9 cellular contexts compared by ENCODE assay signal in the genomic region with DNA sequence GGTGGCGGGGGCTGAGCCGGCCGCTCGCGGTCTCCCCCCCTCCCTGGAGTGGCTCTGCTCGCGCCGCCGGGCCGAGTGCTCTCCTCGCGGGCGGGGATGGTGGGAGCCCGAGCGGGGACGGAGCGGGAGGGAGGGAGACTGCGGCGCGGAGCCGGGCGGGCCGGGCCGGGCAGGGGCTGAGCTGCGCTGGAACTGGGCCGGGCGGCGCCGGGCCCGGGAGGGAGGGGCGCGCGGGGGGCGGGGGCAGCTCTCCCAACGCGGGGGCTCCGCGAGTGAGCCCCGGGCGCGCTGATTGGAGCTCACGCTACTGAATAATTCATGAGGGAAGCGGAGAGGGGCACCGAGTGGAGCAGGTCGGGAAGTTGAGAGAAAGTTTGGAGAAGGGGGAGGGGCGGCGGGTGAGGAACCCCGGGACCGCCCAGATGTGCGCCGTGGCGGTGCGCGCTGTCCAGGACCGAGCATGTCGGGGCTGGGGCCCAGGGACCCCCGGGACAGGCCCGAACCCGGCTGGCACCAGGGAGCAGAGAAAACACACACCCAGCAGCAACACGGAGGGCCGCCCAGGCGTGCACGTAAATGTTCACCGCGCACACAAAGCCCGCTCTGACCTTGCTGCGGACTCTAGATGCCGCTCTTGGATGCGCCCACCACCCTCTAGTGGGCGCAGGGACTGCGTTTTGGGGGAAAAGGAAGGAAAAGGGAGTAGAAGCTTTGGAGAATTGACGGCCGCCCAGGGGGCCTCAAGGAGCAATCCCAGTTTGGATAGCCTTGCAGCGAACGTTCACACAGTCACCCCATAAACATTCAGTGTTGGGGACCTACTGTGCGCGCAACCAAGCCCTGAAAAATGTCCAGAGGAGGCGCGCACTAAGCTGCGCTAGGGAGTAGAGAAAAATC. TPM values are rescaled to one million over a fixed set of nuclear protein-coding genes. Genes with fewer than 3 reads are reported as not detected.
DNase-seq lines count a peak whose midpoint lies in the region; ATAC-seq, FAIRE-seq and TF ChIP-seq lines count a peak whose summit lies in the region.
"Had no signal": no experiment of that assay in that cellular context is flagged by ENCODE, and none has a peak within 500 bp of the region (broad histone marks: within the 10 kb centered on the region; RNA-seq: fewer than 3 reads in every experiment).

Gene EPHB4 (minus strand): TSS at position 194 of the 897 bp plus-strand sequence. CDS start 493 bp downstream, outside the sequence.

- H3K36me3 Mint-ChIP-seq in activated CD8-positive, alpha-beta memory T cell treated with anti-CD3 and anti-CD28 coated beads, Interleukin-2, amount 10 ng/mL, durations not matched to agents 7 days and 5 days, result no peaks in the 10 kb centered on the region
- peaks cover 0 to 3% (median 0%) of the 10 kb centered on the region in 3 donors for H3K36me3 Mint-ChIP-seq in immature natural killer cell

- no peak for FAIRE-seq in small intestine (lab: Jason Lieb, UNC)
- FAIRE-seq: GM18507 had no signal

- H3K9me3 Mint-ChIP-seq in activated CD8-positive, alpha-beta memory T cell treated with anti-CD3 and anti-CD28 coated beads, Interleukin-2, amount 10 ng/mL, durations not matched to agents 7 days and 5 days (ENCODE audit: low read depth), result no peaks in the 10 kb centered on the region
- peaks cover 0 to 2% (median 0%) of the 10 kb centered on the region in 6 donors for H3K9me3 Mint-ChIP-seq in immature natural killer cell

- H3K4me1 ChIP-seq in small intestine (ENCODE audit: control insufficient read depth in 2 of 2, insufficient read depth in 1 of 2, low read depth in 1 of 2, low read length in 1 of 2), result no peaks in the 10 kb centered on the region

- peaks cover 44% of the 10 kb centered on the region for H3K27me3 Mint-ChIP-seq in activated CD8-positive, alpha-beta memory T cell treated with anti-CD3 and anti-CD28 coated beads, Interleukin-2, amount 10 ng/mL, durations not matched to agents 7 days and 5 days
- H3K27me3 Mint-ChIP-seq in immature natural killer cell (ENCODE audit: low read depth in 3 of 3), result peaks cover 14 to 25% (median 17%) of the 10 kb centered on the region in 3 donors

- peak; percentile 60 for ATAC-seq in activated CD8-positive, alpha-beta memory T cell treated with anti-CD3 and anti-CD28 coated beads, Interleukin-2, amount 10 ng/mL, durations not matched to agents 7 days and 5 days
- no peak for ATAC-seq in HG02623 (IDR thresholded peaks at IDR 0.05; ENCODE audit: unreplicated experiment)

- peak within 1 kb of the TSS; percentile 24 for H3K4me3 Mint-ChIP-seq in activated CD8-positive, alpha-beta memory T cell treated with anti-CD3 and anti-CD28 coated beads, Interleukin-2, amount 10 ng/mL, durations not matched to agents 7 days and 5 days
- H3K4me3 Mint-ChIP-seq in immature natural killer cell, result peak within 1 kb of the TSS; percentile 4 to 69 (median 23)

- H3K36me3 ChIP-seq in small intestine (ENCODE audit: control insufficient read depth in 2 of 2, insufficient read depth in 2 of 2, low read length in 2 of 2), result no peaks in the 10 kb centered on the region

- CTCF ChIA-PET in activated CD8-positive, alpha-beta memory T cell treated with anti-CD3 and anti-CD28 coated beads, Interleukin-2, amount 10 ng/mL, durations not matched to agents 7 days and 5 days (lab: Charles Lee), result interaction anchor here (0.5 to 1.3 kb wide), 3 partner anchors 11 to 314 kb away, joined by 3 to 4 read pairs (median 3); no protein-coding TSS in a partner anchor

- DNase-seq in activated CD8-positive, alpha-beta memory T cell treated with anti-CD3 and anti-CD28 coated beads, Interleukin-2, amount 10 ng/mL, durations not matched to agents 7 days and 5 days, result no peak
- no peak for DNase-seq in activated CD8-positive, alpha-beta memory T cell treated with anti-CD3 and anti-CD28 coated beads, Interleukin-2, amount 50 U/mL, for 4 hours
- DNase-seq in NCI-H748 (lab: John Stamatoyannopoulos, UW; ENCODE audit: unreplicated experiment) (peak; percentile 39), cardiac fibroblast (ENCODE audit: low read depth in 2 of 2) (peak; percentile 85 to 93), immature natural killer cell (no peak), small intestine (peak; percentile 52), NCI-H128 (lab: John Stamatoyannopoulos, UW; ENCODE audit: unreplicated experiment) (no peak)

- no peaks in the 10 kb centered on the region for H3K9me3 ChIP-seq in small intestine (ENCODE audit: control insufficient read depth, low read depth)

- H3K4me1 Mint-ChIP-seq in activated CD8-positive, alpha-beta memory T cell treated with anti-CD3 and anti-CD28 coated beads, Interleukin-2, amount 10 ng/mL, durations not matched to agents 7 days and 5 days, result peaks cover 14% of the 10 kb centered on the region
- H3K4me1 Mint-ChIP-seq in immature natural killer cell, result peaks cover 12 to 13% of the 10 kb centered on the region in 2 donors

- peak; percentile 53 for TF ChIP-seq CTCF in cardiac fibroblast (IDR thresholded peaks at IDR 0.05; ENCODE audit: low read depth, low read length)

- H3K4me3 ChIP-seq in cardiac fibroblast (replicated peaks in 1 of 2; ENCODE audit: low read depth in 2 of 2, low read length in 2 of 2) (peak within 1 kb of the TSS; percentile 73 to 87), small intestine (ENCODE audit: low read depth in 1 of 2, low read length in 2 of 2) (peak within 1 kb of the TSS; percentile 64 to 70)

- H3K27ac ChIP-seq in small intestine (ENCODE audit: low read depth in 1 of 2, low read length in 1 of 2), result peak within 1 kb of the TSS; percentile 3 to 35

- 0 to 1% (median 1%) methylated on average over 42 to 80 of the region's 80 CpGs for WGBS in small intestine, 3 donors

- no peak within 1 kb of the TSS for H3K27ac Mint-ChIP-seq in activated CD8-positive, alpha-beta memory T cell treated with anti-CD3 and anti-CD28 coated beads, Interleukin-2, amount 10 ng/mL, durations not matched to agents 7 days and 5 days
- H3K27ac Mint-ChIP-seq in immature natural killer cell, result no peak within 1 kb of the TSS

- no peaks in the 10 kb centered on the region for H3K27me3 ChIP-seq in small intestine (ENCODE audit: control insufficient read depth in 2 of 2, insufficient read depth in 2 of 2, low read length in 2 of 2)

RNA-seq across cellular contexts. Expression of gene EPHB4, which starts in this region (rescaled TPM):
- total RNA-seq in activated CD8-positive, alpha-beta memory T cell treated with anti-CD3 and anti-CD28 coated beads, Interleukin-2, amount 10 ng/mL, durations not matched to agents 7 days and 5 days, result 1 to 10 TPM; 1.3 to 2.0 TPM
- polyA plus RNA-seq in immature natural killer cell, result under 1 TPM in 1 of 3 donors, not detected in 2; 0.37 TPM
- polyA plus RNA-seq in small intestine, result 10 to 100 TPM in 1 of 3 donors, 1 to 10 TPM in 2; 1.3 to 53.9 (median 2.7) TPM

Comparison
In these comparisons a context has a peak if more than half of its experiments do, and no peak if none do; other contexts are left out.
1. DNase-seq: peak in NCI-H748 (single experiment), cardiac fibroblast (2 of 2) and small intestine (single experiment); none in activated CD8-positive, alpha-beta memory T cell treated with anti-CD3 and anti-CD28 coated beads, Interleukin-2, amount 10 ng/mL, durations not matched to agents 7 days and 5 days (single experiment), activated CD8-positive, alpha-beta memory T cell treated with anti-CD3 and anti-CD28 coated beads, Interleukin-2, amount 50 U/mL, for 4 hours (single experiment), immature natural killer cell (0 of 3) and NCI-H128 (single experiment).